ENCODE assay signal across 8 cellular contexts in genomic region chr2:199456383-199457146, GRCh38. TPM values are rescaled to one million over a fixed set of nuclear protein-coding genes. Genes with fewer than 3 reads are reported as not detected.
A peak's percentile ranks its signal among the peaks of the same experiment; 100 is the strongest.
DNase-seq lines count a peak whose midpoint lies in the region; ATAC-seq and TF ChIP-seq lines count a peak whose summit lies in the region.

No MANE protein-coding gene starts in this region.

- no peaks in the 10 kb centered on the region for H3K27me3 ChIP-seq in BJ (ENCODE audit: control insufficient read depth, insufficient read depth, low read length)
- H3K27me3 ChIP-seq in IMR-90 (ENCODE audit: control insufficient read depth, insufficient read depth, low read length) = no peaks in the 10 kb centered on the region

- no peak overlapping the region; the same call in 1 of the 2 replicates for H4K91ac ChIP-seq in IMR-90 (ENCODE audit: insufficient read depth, low read depth, low read length)

- no peak overlapping the region for H2BK15ac ChIP-seq in IMR-90 (ENCODE audit: low read depth, low read length)

- peak overlapping the region; percentile 94 for H3K23ac ChIP-seq in IMR-90 (ENCODE audit: low read depth, low read length)

- H3K14ac ChIP-seq in IMR-90 (replicated peaks; ENCODE audit: low read depth, low read length) = no peak overlapping the region

- H4K20me1 ChIP-seq in IMR-90 (ENCODE audit: insufficient read depth, low read length) = no peaks in the 10 kb centered on the region

- H3K9me1 ChIP-seq in IMR-90 (ENCODE audit: insufficient read depth, low read length) = no peaks in the 10 kb centered on the region

- no peaks in the 10 kb centered on the region; the same call in 1 of the 2 replicates for H3K4me1 ChIP-seq in IMR-90 (ENCODE audit: control insufficient read depth, insufficient read depth, low read length)

- ATAC-seq in IMR-90 (ENCODE audit: low read depth) (no peak), GM18868 (IDR thresholded peaks at IDR 0.05; ENCODE audit: unreplicated experiment) (no peak)

- peak overlapping the region; percentile 95 for H3K4me2 ChIP-seq in IMR-90 (ENCODE audit: low read depth, low read length)

- no peaks in the 10 kb centered on the region for H3K36me3 ChIP-seq in BJ (ENCODE audit: control insufficient read depth, insufficient read depth, low read length)
- no peaks in the 10 kb centered on the region for H3K36me3 ChIP-seq in IMR-90 (ENCODE audit: control insufficient read depth, insufficient read depth, low read length)

- no peak for TF ChIP-seq CTCF in BJ (IDR thresholded peaks at IDR 0.05; ENCODE audit: insufficient read depth, low read depth, low read length)
- TF ChIP-seq CTCF in IMR-90 (conservative IDR thresholded peaks at IDR 0.05; ENCODE audit: low read depth, low read length) = no peak
- TF ChIP-seq CTCF in MCF 10A (IDR thresholded peaks at IDR 0.05; ENCODE audit: unreplicated experiment) = no peak

- no peak overlapping the region for H3K27ac Mint-ChIP-seq in MCF 10A (ENCODE audit: low read depth, unreplicated experiment)

- no peaks in the 10 kb centered on the region for H3K36me3 Mint-ChIP-seq in MCF 10A (ENCODE audit: insufficient read depth, unreplicated experiment)

- dilution Hi-C loops in IMR-90 (cut with HindIII; ENCODE audit: low sequenced_read_pairs, unreplicated experiment) = no loop called here

- H3K56ac ChIP-seq in IMR-90 (ENCODE audit: extremely low read depth, insufficient read depth, low read length) = 0 out of 2 replicates have a peak overlapping the region, but pooled peaks have one; percentile 42

- H2AFZ ChIP-seq in IMR-90 (replicated peaks; ENCODE audit: low read length, poor library complexity) = peak overlapping the region; percentile 87

- DNase-seq in BJ (ENCODE audit: low read depth) (no peak), IMR-90 (no peak), MCF 10A (ENCODE audit: unreplicated experiment) (peak; percentile 20), myocyte (ENCODE audit: low read depth) (peak; percentile 6), NCI-H774 (lab: John Stamatoyannopoulos, UW) (no peak)
- no peak for DNase-seq in stimulated activated CD8-positive, alpha-beta memory T cell treated with anti-CD3 and anti-CD28 coated beads, Interleukin-4, amount 100 ng/mL, for 48 hours
- DNase-seq in activated CD8-positive, alpha-beta memory T cell treated with anti-CD3 and anti-CD28 coated beads, Interleukin-2, amount 50 U/mL, for 48 hours = no peak

- peak overlapping the region; percentile 61 for H3K9ac ChIP-seq in IMR-90 (ENCODE audit: low read depth, low read length)

- H3K27me3 Mint-ChIP-seq in MCF 10A (ENCODE audit: insufficient read depth, unreplicated experiment) = no peaks in the 10 kb centered on the region

- POLR2A ChIA-PET in BJ (lab: Charles Lee) (no interaction called here), IMR-90 (lab: Charles Lee; ENCODE audit: unreplicated experiment) (no interaction called here), MCF 10A (lab: Yijun Ruan, JAX) (no interaction called here)

- H3K79me1 ChIP-seq in IMR-90 (ENCODE audit: low read depth in 1 of 2, low read length in 2 of 2) = peaks cover 11 to 33% of the 10 kb centered on the region in 2 experiments

- no peak for TF ChIP-seq POLR2A in IMR-90 (IDR thresholded peaks at IDR 0.05; ENCODE audit: low read depth, low read length)

- BruUV-seq in IMR-90 (replicated peaks; lab: Mats Ljungman, UMichigan) (no TSS peak), MCF 10A (replicated peaks; lab: Mats Ljungman, UMichigan) (no TSS peak)

- no peaks in the 10 kb centered on the region for H3K9me3 Mint-ChIP-seq in MCF 10A (ENCODE audit: unreplicated experiment)

- peak overlapping the region; percentile 65; the same call in 1 of the 2 replicates for H3K4ac ChIP-seq in IMR-90 (ENCODE audit: low read depth, low read length)

- WGBS in IMR-90 (ENCODE audit: extremely low coverage in 2 of 2, insufficient read length in 1 of 2), 2 experiments = 4% methylated on average over 9 of the region's 44 CpGs; no CpG with 5 or more reads in 1 of the 2 experiments

- peak overlapping the region; percentile 89 for H3K4me3 ChIP-seq in BJ (ENCODE audit: low read depth, low read length)
- H3K4me3 ChIP-seq in IMR-90 (ENCODE audit: insufficient read depth, low read depth, low read length) = peak overlapping the region; percentile 78

- peak overlapping the region; percentile 32 for H2BK120ac ChIP-seq in IMR-90 (ENCODE audit: low read depth, low read length)

- CTCF ChIA-PET in BJ (lab: Yijun Ruan, JAX) (no interaction called here), IMR-90 (lab: Yijun Ruan, JAX) (no interaction called here), MCF 10A (lab: Yijun Ruan, JAX) (interaction anchor here (2.7 kb wide), 1 partner anchor 8 kb away, joined by 6 read pairs; no protein-coding TSS in a partner anchor)

- no peak overlapping the region for H2BK20ac ChIP-seq in IMR-90 (ENCODE audit: low read depth, low read length)

- H2AK5ac ChIP-seq in IMR-90 (ENCODE audit: low read depth, low read length) = no peak overlapping the region

- H3K4me1 Mint-ChIP-seq in MCF 10A (ENCODE audit: insufficient read depth, unreplicated experiment) = peaks cover 5% of the 10 kb centered on the region

- H3K18ac ChIP-seq in IMR-90 (ENCODE audit: low read depth, low read length) = no peak overlapping the region

- no peak overlapping the region for H4K5ac ChIP-seq in IMR-90 (ENCODE audit: low read depth, low read length)

- intact Hi-C loops in IMR-90 (cut with micrococcal nuclease) (loop anchor here (5.0 kb wide), 1 partner anchor 434 kb away; no protein-coding TSS in a partner anchor), MCF 10A (cut with micrococcal nuclease) (loop anchor here (5.0 to 10.0 kb wide), 4 partner anchors 54 to 1752 kb away; partner anchors contain the start of gene MARS2)

- in situ Hi-C loops in IMR-90 (cut with MboI; ENCODE audit: low sequenced_read_pairs) = no loop called here

- TF ChIP-seq RAD21 in IMR-90 (IDR thresholded peaks at IDR 0.05; ENCODE audit: low read length) = no peak

- peak overlapping the region; percentile 77 for H3K4me3 Mint-ChIP-seq in MCF 10A (ENCODE audit: unreplicated experiment)

- H2AK9ac ChIP-seq in IMR-90 (replicated peaks; ENCODE audit: low read depth, low read length, poor library complexity) = peak overlapping the region; percentile 76

- peak overlapping the region; percentile 26 for H3K27ac ChIP-seq in IMR-90 (ENCODE audit: insufficient read depth, low read length)

- H4K8ac ChIP-seq in IMR-90 (ENCODE audit: low read depth in 2 of 2, low read length in 2 of 2) = no peak overlapping the region

- peak overlapping the region; percentile 72 for H2BK5ac ChIP-seq in IMR-90 (ENCODE audit: low read depth, low read length, poor library complexity, severe bottlenecking)

- H3K9me3 ChIP-seq in IMR-90 (ENCODE audit: control insufficient read depth, insufficient read depth, low read length) = no peaks in the 10 kb centered on the region

TF ChIP-seq in IMR-90, 13 proteins besides CTCF, POLR2A, EP300 and RAD21:
- TF ChIP-seq MXI1 (IDR thresholded peaks at IDR 0.05; ENCODE audit: borderline replicate concordance, low read depth, low read length) (no peak), CHD1 (IDR thresholded peaks at IDR 0.05; ENCODE audit: low read depth, low read length) (no peak), RFX5 (IDR thresholded peaks at IDR 0.05; ENCODE audit: low read depth, low read length) (no peak), USF2 (IDR thresholded peaks at IDR 0.05; ENCODE audit: low read depth, low read length) (no peak)

RNA-seq across cellular contexts. Expression of gene SATB2, which starts 1.2 kb away (rescaled TPM):
- polyA plus RNA-seq in BJ (2011; rRNA removed) (2.7 and 4.8 TPM in 2 replicates), IMR-90 (2012; rRNA removed) (6.2 and 7.4 TPM in 2 replicates)
- polyA minus RNA-seq in BJ (2011; rRNA and poly(A)+ RNA removed) = 8.9 and 17.3 TPM in 2 replicates
- total RNA-seq in IMR-90 (2012; rRNA removed) (8.4 and 9.2 TPM in 2 replicates), MCF 10A (2022) (16.5 and 22.2 TPM in 2 replicates), myocyte (8.1 and 9.9 TPM in 2 replicates)
- polyA plus RNA-seq in IMR-90 (2012; cell fraction: cytosol; rRNA removed) = 3.4 and 3.9 TPM in 2 replicates
- polyA plus RNA-seq in IMR-90 (2012; cell fraction: nucleus; rRNA removed; ENCODE audit: low replicate concordance) = 20.7 and 32.9 TPM in 2 replicates
- 3.9 TPM for polyA plus RNA-seq in myocyte (2012)

Comparison
In these comparisons a context has a peak if more than half of its experiments do, and no peak if none do; other contexts are left out.
1. DNase-seq: peak in MCF 10A (single experiment) and myocyte (single experiment); none in BJ (single experiment), IMR-90 (single experiment), stimulated activated CD8-positive, alpha-beta memory T cell treated with anti-CD3 and anti-CD28 coated beads, Interleukin-4, amount 100 ng/mL, for 48 hours (single experiment), activated CD8-positive, alpha-beta memory T cell treated with anti-CD3 and anti-CD28 coated beads, Interleukin-2, amount 50 U/mL, for 48 hours (single experiment) and NCI-H774 (single experiment).